ENCODE assay signal across 8 cellular contexts in genomic region chr4:152536545-152537182, GRCh38. TPM values are rescaled to one million over a fixed set of nuclear protein-coding genes. Genes with fewer than 3 reads are reported as not detected.
DNase-seq lines count a peak whose midpoint lies in the region; ATAC-seq, FAIRE-seq and TF ChIP-seq lines count a peak whose summit lies in the region.

No MANE protein-coding gene starts in this region.

- peak overlapping the region; percentile 87 for H3K27ac ChIP-seq in CD4-positive, alpha-beta memory T cell (ENCODE audit: low read depth, low read length)
- H3K27ac ChIP-seq in RWPE1 = peak overlapping the region; percentile 95
- H3K27ac ChIP-seq in kidney (ENCODE audit: low read depth in 2 of 2, low read length in 2 of 2) = peak overlapping the region; percentile 92 to 93

- FAIRE-seq in bronchial epithelial cell (lab: Jason Lieb, UNC) = no peak
- FAIRE-seq in kidney (lab: Jason Lieb, UNC) = no peak
- no peak for FAIRE-seq in H54 (lab: Jason Lieb, UNC)

- H3K4me1 ChIP-seq in CD4-positive, alpha-beta memory T cell (ENCODE audit: insufficient read depth, low read length) = peaks cover 65% of the 10 kb centered on the region
- peaks cover 3 to 13% of the 10 kb centered on the region in 2 donors for H3K4me1 ChIP-seq in kidney (ENCODE audit: control insufficient read depth in 1 of 2, insufficient read depth in 1 of 2, low read depth in 1 of 2, low read length in 2 of 2)

- H3K36me3 Mint-ChIP-seq in CD4-positive, alpha-beta memory T cell = peaks cover 15 to 39% of the 10 kb centered on the region in 2 donors

- ATAC-seq in GM19025 (IDR thresholded peaks at IDR 0.05; ENCODE audit: low read depth, unreplicated experiment) (peak; percentile 28), HG03159 (IDR thresholded peaks at IDR 0.05; ENCODE audit: unreplicated experiment) (peak; percentile 34)

- TF ChIP-seq CTCF in RWPE1 (conservative IDR thresholded peaks at IDR 0.05; ENCODE audit: low read depth) (no peak), bronchial epithelial cell (IDR thresholded peaks at IDR 0.05; ENCODE audit: insufficient read depth, low read length, severe bottlenecking) (no peak), kidney (IDR thresholded peaks at IDR 0.05; ENCODE audit: borderline replicate concordance, extremely low read depth, insufficient read depth) (no peak)

- CTCF ChIA-PET in CD4-positive, alpha-beta memory T cell (lab: Charles Lee; ENCODE audit: partially characterized antibody) = interaction anchor here (0.8 to 8.7 kb wide), 12 partner anchors 8 to 142 kb away, joined by 3 to 76 read pairs (median 7); no protein-coding TSS in a partner anchor
- CTCF ChIA-PET in RWPE1 (lab: Yijun Ruan, JAX) = interaction anchor here (0.7 to 1.3 kb wide), 3 partner anchors 35 to 107 kb away, joined by 3 to 4 read pairs (median 4); no protein-coding TSS in a partner anchor

- POLR2A ChIA-PET in CD4-positive, alpha-beta memory T cell (lab: Charles Lee; ENCODE audit: partially characterized antibody) = interaction anchor here (0.7 to 12.5 kb wide), 44 partner anchors 9 to 1438 kb away, joined by 3 to 327 read pairs (median 5); partner anchors contain the start of genes ARFIP1, TIGD4, TMEM131L and TMEM154
- POLR2A ChIA-PET in RWPE1 (lab: Yijun Ruan, JAX; ENCODE audit: low non-redundant PET) = interaction anchor here (0.7 kb wide), 1 partner anchor 35 kb away, joined by 3 read pairs; no protein-coding TSS in a partner anchor

- intact Hi-C loops in CD4-positive, alpha-beta memory T cell (cut with micrococcal nuclease) = loop anchor here (1.0 to 10.0 kb wide), 12 partner anchors 8 to 1522 kb away; partner anchors contain the start of genes ARFIP1, GATB, LRBA and RPS3A
- intact Hi-C loops in kidney (cut with DNase I) = no loop called here

- H3K4me3 Mint-ChIP-seq in CD4-positive, alpha-beta memory T cell = peak overlapping the region; percentile 92 to 99 (median 95)

- H3K27ac Mint-ChIP-seq in CD4-positive, alpha-beta memory T cell = peak overlapping the region; percentile 91 to 100 (median 99)

- peaks cover 0 to 4% (median 0%) of the 10 kb centered on the region in 8 donors for H3K9me3 Mint-ChIP-seq in CD4-positive, alpha-beta memory T cell

- H3K9me3 ChIP-seq in CD4-positive, alpha-beta memory T cell (ENCODE audit: control insufficient read depth in 1 of 2, low read length in 2 of 2) = no peaks in the 10 kb centered on the region
- H3K9me3 ChIP-seq in kidney (ENCODE audit: control insufficient read depth in 1 of 2, low read length in 2 of 2) = peaks cover 0 to 11% of the 10 kb centered on the region in 2 donors

- peak in 4 of 5 donors; percentile 85 to 92 (median 88) for DNase-seq in CD4-positive, alpha-beta memory T cell
- DNase-seq in RWPE1 (ENCODE audit: low spot score) (peak; percentile 45), bronchial epithelial cell (ENCODE audit: low read depth) (peak; percentile 74), kidney (peak; percentile 65), H54 (ENCODE audit: insufficient read length, low spot score) (no peak)
- peak in 2 of 3 donors; percentile 55 to 57 for DNase-seq in stimulated activated CD4-positive, alpha-beta T cell treated with anti-CD3 and anti-CD28 coated beads, TNF-alpha, amount 100 ng/mL, for 48 hours (ENCODE audit: low read depth in 3 of 3)

- H3K4me3 ChIP-seq in CD4-positive, alpha-beta memory T cell (ENCODE audit: low read length in 2 of 2) = peak overlapping the region; percentile 66 to 93
- H3K4me3 ChIP-seq in bronchial epithelial cell (ENCODE audit: low read depth, low read length) (peak overlapping the region; percentile 77), kidney (ENCODE audit: low read length in 2 of 2) (peak overlapping the region; percentile 98 to 100)

- TF ChIP-seq POLR2A in H54 (IDR thresholded peaks at IDR 0.05; ENCODE audit: low read depth, low read length) = no peak

- H3K4me1 Mint-ChIP-seq in CD4-positive, alpha-beta memory T cell = peaks cover 42 to 73% (median 57%) of the 10 kb centered on the region in 4 donors

- H3K9ac ChIP-seq in kidney (ENCODE audit: low read length in 2 of 2) = peak overlapping the region; percentile 78 to 97

- no peaks in the 10 kb centered on the region for H3K27me3 ChIP-seq in CD4-positive, alpha-beta memory T cell (ENCODE audit: insufficient read depth, low read length)
- H3K27me3 ChIP-seq in bronchial epithelial cell (ENCODE audit: control insufficient read depth, insufficient read depth, low read length) = no peaks in the 10 kb centered on the region

- no peaks in the 10 kb centered on the region for H3K27me3 Mint-ChIP-seq in CD4-positive, alpha-beta memory T cell

- H3K36me3 ChIP-seq in CD4-positive, alpha-beta memory T cell (ENCODE audit: insufficient read depth, low read length) = peaks cover 5% of the 10 kb centered on the region
- H3K36me3 ChIP-seq in bronchial epithelial cell (ENCODE audit: control insufficient read depth, insufficient read depth, low read length) = peaks cover 5% of the 10 kb centered on the region
- H3K36me3 ChIP-seq in kidney (ENCODE audit: control insufficient read depth in 1 of 2, insufficient read depth in 2 of 2, low read length in 2 of 2) = no peaks in the 10 kb centered on the region

RNA-seq across cellular contexts. Expression of gene FBXW7, which starts 0.8 kb away (rescaled TPM):
- 100 to 1,000 TPM; 138 to 148 TPM for total RNA-seq in CD4-positive, alpha-beta memory T cell
- polyA plus RNA-seq in CD4-positive, alpha-beta memory T cell = 10 to 100 TPM; 36.2 to 47.9 TPM
- total RNA-seq in bronchial epithelial cell (104 and 145 TPM in 2 replicates), kidney (64.0 TPM)
- polyA plus RNA-seq in kidney (ENCODE audit: insufficient read depth, low read depth, low replicate concordance) = 5.5 TPM
